Comparison of ENCODE assay signal across 13 cellular contexts in genomic region chr2:60899892-60900249, GRCh38. TPM values are rescaled to one million over a fixed set of nuclear protein-coding genes. Genes with fewer than 3 reads are reported as not detected.
DNase-seq lines count a peak whose midpoint lies in the region; ATAC-seq and TF ChIP-seq lines count a peak whose summit lies in the region.
"Had no signal": no experiment of that assay in that cellular context is flagged by ENCODE, and none has a peak within 500 bp of the region (broad histone marks: within the 10 kb centered on the region; RNA-seq: fewer than 3 reads in every experiment).

No MANE protein-coding gene starts in this region.

- peak overlapping the region; percentile 79 for H3K27ac Mint-ChIP-seq in activated CD4-positive, alpha-beta T cell treated with anti-CD3 and anti-CD28 coated beads for 36 hours
- H3K27ac Mint-ChIP-seq in natural killer cell, result peak overlapping the region; percentile 4 to 36

- no peak for TF ChIP-seq CTCF in natural killer cell (IDR thresholded peaks at IDR 0.05)

- DNase-seq in activated CD4-positive, alpha-beta T cell treated with anti-CD3 and anti-CD28 coated beads for 36 hours, result no peak
- no peak for DNase-seq in activated CD4-positive, alpha-beta T cell treated with anti-CD3 and anti-CD28 coated beads for 48 hours
- no peak for DNase-seq in natural killer cell
- DNase-seq in UCSD-AML1 (lab: John Stamatoyannopoulos, UW; ENCODE audit: unreplicated experiment), result no peak
- DNase-seq in NCI-H2171 treated with DMSO at 0.1 percent for 48 hours (lab: John Stamatoyannopoulos, UW), result no peak
- DNase-seq in RPMI8226, result no peak
- DNase-seq: CD4-positive, alpha-beta memory T cell; head of caudate nucleus; kidney glomerular epithelial cell; NCI-H1694 treated with DMSO at 0.1 percent for 48 hours; spleen had no signal

- H3K27me3 Mint-ChIP-seq in activated CD4-positive, alpha-beta T cell treated with anti-CD3 and anti-CD28 coated beads for 36 hours, result no peaks in the 10 kb centered on the region
- no peaks in the 10 kb centered on the region for H3K27me3 Mint-ChIP-seq in natural killer cell (ENCODE audit: low read depth in 2 of 2)
- H3K27me3 Mint-ChIP-seq: CD4-positive, alpha-beta memory T cell had no signal

- peak overlapping the region; percentile 35 for H3K4me3 Mint-ChIP-seq in activated CD4-positive, alpha-beta T cell treated with anti-CD3 and anti-CD28 coated beads for 36 hours
- H3K4me3 Mint-ChIP-seq in natural killer cell, result no peak overlapping the region

- peak; percentile 66 for ATAC-seq in activated CD4-positive, alpha-beta T cell treated with anti-CD3 and anti-CD28 coated beads for 36 hours
- peak; percentile 28 for ATAC-seq in GM21447 (IDR thresholded peaks at IDR 0.05; ENCODE audit: unreplicated experiment)
- peak; percentile 19 for ATAC-seq in HG03378 (IDR thresholded peaks at IDR 0.05; ENCODE audit: unreplicated experiment)
- no peak for ATAC-seq in natural killer cell

- CTCF ChIA-PET in activated CD4-positive, alpha-beta T cell treated with anti-CD3 and anti-CD28 coated beads for 36 hours (lab: Charles Lee), result interaction anchor here (0.6 to 3.1 kb wide), 8 partner anchors 9 to 107 kb away, joined by 3 to 10 read pairs (median 4); no protein-coding TSS in a partner anchor

- H3K36me3 Mint-ChIP-seq in activated CD4-positive, alpha-beta T cell treated with anti-CD3 and anti-CD28 coated beads for 36 hours (ENCODE audit: low read depth), result peaks cover 69% of the 10 kb centered on the region
- peaks cover 26% of the 10 kb centered on the region for H3K36me3 Mint-ChIP-seq in natural killer cell

- intact Hi-C loops in activated CD4-positive, alpha-beta T cell treated with anti-CD3 and anti-CD28 coated beads for 36 hours (cut with DNase I, micrococcal nuclease), result loop anchor here (1.0 kb wide), 6 partner anchors 9 to 81 kb away; partner anchors contain the start of gene REL (in 2 of the 2)
- intact Hi-C loops in natural killer cell (cut with micrococcal nuclease), result loop anchor here (5.0 kb wide), 1 partner anchor 32 kb away; no protein-coding TSS in a partner anchor

- H3K4me1 Mint-ChIP-seq in activated CD4-positive, alpha-beta T cell treated with anti-CD3 and anti-CD28 coated beads for 36 hours, result peaks cover 47% of the 10 kb centered on the region
- peaks cover 21 to 33% of the 10 kb centered on the region in 2 donors for H3K4me1 Mint-ChIP-seq in natural killer cell

- no peaks in the 10 kb centered on the region for H3K9me3 Mint-ChIP-seq in activated CD4-positive, alpha-beta T cell treated with anti-CD3 and anti-CD28 coated beads for 36 hours (ENCODE audit: low read depth)
- no peaks in the 10 kb centered on the region for H3K9me3 Mint-ChIP-seq in natural killer cell
- H3K9me3 Mint-ChIP-seq: CD4-positive, alpha-beta memory T cell had no signal

- POLR2A ChIA-PET in activated CD4-positive, alpha-beta T cell treated with anti-CD3 and anti-CD28 coated beads for 36 hours (lab: Charles Lee), result interaction anchor here (0.6 to 1.2 kb wide), 4 partner anchors 17 to 637 kb away, joined by 3 to 11 read pairs (median 6); partner anchors contain the start of gene REL

RNA-seq across cellular contexts. Expression of gene REL, which starts 18.5 kb away (rescaled TPM):
- total RNA-seq in activated CD4-positive, alpha-beta T cell treated with anti-CD3 and anti-CD28 coated beads for 36 hours, result 10 to 100 TPM; 42.7 to 55.9 TPM
- 100 to 1,000 TPM; 128 to 197 (median 178) TPM for total RNA-seq in natural killer cell

Comparison
In these comparisons a context has a peak if more than half of its experiments do, and no peak if none do; other contexts are left out.
1. ATAC-seq: peak in activated CD4-positive, alpha-beta T cell treated with anti-CD3 and anti-CD28 coated beads for 36 hours (single experiment), GM21447 (single experiment) and HG03378 (single experiment); none in natural killer cell (0 of 3).